In genomic region chr19:38669532-38669931, GRCh38 we compare ENCODE assay signal across 11 cellular contexts. TPM values are rescaled to one million over a fixed set of nuclear protein-coding genes. Genes with fewer than 3 reads are reported as not detected.
DNase-seq lines count a peak whose midpoint lies in the region; ATAC-seq, FAIRE-seq and TF ChIP-seq lines count a peak whose summit lies in the region.
"Had no signal": no experiment of that assay in that cellular context is flagged by ENCODE, and none has a peak within 500 bp of the region (broad histone marks: within the 10 kb centered on the region; RNA-seq: fewer than 3 reads in every experiment).

No MANE protein-coding gene starts in this region.

- H2AFZ ChIP-seq in mesenchymal stem cell (ENCODE audit: low read depth, low read length), result no peak overlapping the region

- in situ Hi-C loops in transverse colon (cut with MboI; ENCODE audit: low pct_ligation_motif_present in 1 of 4, low pct_unique_long_range_greater_than_20kb in 1 of 4, low sequenced_read_pairs in 3 of 4), result no loop called here

- H2BK12ac ChIP-seq in mesenchymal stem cell (ENCODE audit: low read length in 2 of 2), result peak overlapping the region in 1 of 2 experiments; percentile 14

- H3K27me3 ChIP-seq in mesenchymal stem cell (ENCODE audit: control insufficient read depth in 1 of 2, insufficient read depth in 1 of 2, low read length in 2 of 2) (no peaks in the 10 kb centered on the region), transverse colon (no peaks in the 10 kb centered on the region)

- H3K27ac ChIP-seq in mesenchymal stem cell (ENCODE audit: low read length, poor library complexity, severe bottlenecking), result peak overlapping the region; percentile 74
- peak overlapping the region; percentile 99 to 100 (median 99) for H3K27ac ChIP-seq in transverse colon

- peak overlapping the region; percentile 53 for H4K8ac ChIP-seq in mesenchymal stem cell (ENCODE audit: low read length)

- H3K27me3 Mint-ChIP-seq in activated naive CD4-positive, alpha-beta T cell treated with anti-CD3 and anti-CD28 coated beads for 36 hours (ENCODE audit: low read depth), result peaks cover 8% of the 10 kb centered on the region
- no peaks in the 10 kb centered on the region for H3K27me3 Mint-ChIP-seq in activated naive CD8-positive, alpha-beta T cell treated with anti-CD3 and anti-CD28 coated beads, Interleukin-2, amount 10 ng/mL, durations not matched to agents 7 days and 5 days

- H3K9ac ChIP-seq in mesenchymal stem cell (ENCODE audit: low read length), result no peak overlapping the region

- no peaks in the 10 kb centered on the region for H3K9me3 Mint-ChIP-seq in activated naive CD4-positive, alpha-beta T cell treated with anti-CD3 and anti-CD28 coated beads for 36 hours
- no peaks in the 10 kb centered on the region for H3K9me3 Mint-ChIP-seq in activated naive CD4-positive, alpha-beta T cell treated with anti-CD3 and anti-CD28 coated beads, Interleukin-2, amount 50 U/mL, for 72 hours
- H3K9me3 Mint-ChIP-seq in activated naive CD8-positive, alpha-beta T cell treated with anti-CD3 and anti-CD28 coated beads, Interleukin-2, amount 10 ng/mL, durations not matched to agents 7 days and 5 days, result no peaks in the 10 kb centered on the region

- DNase-seq in activated naive CD4-positive, alpha-beta T cell treated with anti-CD3 and anti-CD28 coated beads for 36 hours, result peak; percentile 53
- no peak for DNase-seq in activated naive CD4-positive, alpha-beta T cell treated with anti-CD3 and anti-CD28 coated beads, Interleukin-2, amount 50 U/mL, for 72 hours (ENCODE audit: low spot score in 2 of 2)
- DNase-seq in activated naive CD8-positive, alpha-beta T cell treated with anti-CD3 and anti-CD28 coated beads, Interleukin-2, amount 10 ng/mL, durations not matched to agents 7 days and 5 days, result no peak
- DNase-seq in mesenchymal stem cell (no peak), transverse colon (no peak), H54 (ENCODE audit: insufficient read length, low spot score) (no peak), COLO668 (lab: John Stamatoyannopoulos, UW; ENCODE audit: unreplicated experiment) (no peak), SIG-M5 treated with dmso at 0.1 percent for 504 hours (lab: John Stamatoyannopoulos, UW; ENCODE audit: unreplicated experiment) (no peak)
- DNase-seq: NCI-H1092, retina had no signal

- no peaks in the 10 kb centered on the region for H3K9me3 ChIP-seq in mesenchymal stem cell (ENCODE audit: control insufficient read depth, low read length)
- H3K9me3 ChIP-seq in transverse colon, result no peaks in the 10 kb centered on the region

- CTCF ChIA-PET in activated naive CD4-positive, alpha-beta T cell treated with anti-CD3 and anti-CD28 coated beads for 36 hours (lab: Charles Lee), result interaction anchor here (0.5 kb wide), 1 partner anchor 40 kb away, joined by 3 read pairs; no protein-coding TSS in a partner anchor

- peak overlapping the region; percentile 58 to 75 for H3K18ac ChIP-seq in mesenchymal stem cell (ENCODE audit: low read depth in 1 of 2, low read length in 2 of 2)

- no peak for FAIRE-seq in H54 (lab: Jason Lieb, UNC)
- FAIRE-seq: TTC549 had no signal

- TF ChIP-seq POLR2A in transverse colon (IDR thresholded peaks at IDR 0.05) (no peak), H54 (IDR thresholded peaks at IDR 0.05; ENCODE audit: low read depth, low read length) (no peak)

- peaks cover 5% of the 10 kb centered on the region for H3K36me3 Mint-ChIP-seq in activated naive CD4-positive, alpha-beta T cell treated with anti-CD3 and anti-CD28 coated beads for 36 hours (ENCODE audit: low read depth)
- H3K36me3 Mint-ChIP-seq in activated naive CD4-positive, alpha-beta T cell treated with anti-CD3 and anti-CD28 coated beads, Interleukin-2, amount 50 U/mL, for 72 hours, result peaks cover 7 to 12% of the 10 kb centered on the region in 2 donors
- peaks cover 22% of the 10 kb centered on the region for H3K36me3 Mint-ChIP-seq in activated naive CD8-positive, alpha-beta T cell treated with anti-CD3 and anti-CD28 coated beads, Interleukin-2, amount 10 ng/mL, durations not matched to agents 7 days and 5 days

- POLR2A ChIA-PET in activated naive CD8-positive, alpha-beta T cell treated with anti-CD3 and anti-CD28 coated beads, Interleukin-2, amount 10 ng/mL, durations not matched to agents 7 days and 5 days (lab: Charles Lee), result interaction anchor here (0.6 to 2.7 kb wide), 7 partner anchors 9 to 263 kb away, joined by 3 to 10 read pairs (median 5); no protein-coding TSS in a partner anchor

- no peak overlapping the region for H3K4me3 Mint-ChIP-seq in activated naive CD4-positive, alpha-beta T cell treated with anti-CD3 and anti-CD28 coated beads for 36 hours
- peak overlapping the region; percentile 49 for H3K4me3 Mint-ChIP-seq in activated naive CD8-positive, alpha-beta T cell treated with anti-CD3 and anti-CD28 coated beads, Interleukin-2, amount 10 ng/mL, durations not matched to agents 7 days and 5 days

- no peak for ATAC-seq in activated naive CD4-positive, alpha-beta T cell treated with anti-CD3 and anti-CD28 coated beads, Interleukin-2, amount 50 U/mL, for 72 hours
- ATAC-seq in activated naive CD8-positive, alpha-beta T cell treated with anti-CD3 and anti-CD28 coated beads, Interleukin-2, amount 10 ng/mL, durations not matched to agents 7 days and 5 days (ENCODE audit: low read depth), result peak; percentile 15

- peaks cover 51% of the 10 kb centered on the region for H3K4me1 ChIP-seq in mesenchymal stem cell (ENCODE audit: control insufficient read depth, insufficient read depth, low read depth, low read length)
- H3K4me1 ChIP-seq in transverse colon, result peaks cover 78 to 84% (median 83%) of the 10 kb centered on the region in 4 donors

- WGBS in mesenchymal stem cell, result 81% methylated on average over 5 of the region's 5 CpGs
- WGBS in transverse colon (ENCODE audit: low coverage in 1 of 2), 2 donors, result 61% methylated on average over 5 of the region's 5 CpGs; no CpG with 5 or more reads in 1 of the 2 donors

- no peak overlapping the region for H3K4me2 ChIP-seq in mesenchymal stem cell (ENCODE audit: low read length, poor library complexity, severe bottlenecking)

- peaks cover 40% of the 10 kb centered on the region for H3K4me1 Mint-ChIP-seq in activated naive CD4-positive, alpha-beta T cell treated with anti-CD3 and anti-CD28 coated beads for 36 hours (ENCODE audit: low read depth)
- peaks cover 51% of the 10 kb centered on the region for H3K4me1 Mint-ChIP-seq in activated naive CD8-positive, alpha-beta T cell treated with anti-CD3 and anti-CD28 coated beads, Interleukin-2, amount 10 ng/mL, durations not matched to agents 7 days and 5 days

- H4K91ac ChIP-seq in mesenchymal stem cell (ENCODE audit: low read length), result peak overlapping the region; percentile 56

- peaks cover 0 to 24% of the 10 kb centered on the region in 2 experiments for H3K36me3 ChIP-seq in mesenchymal stem cell (ENCODE audit: control insufficient read depth in 1 of 2, insufficient read depth in 2 of 2, low read depth in 1 of 2, low read length in 2 of 2)
- no peaks in the 10 kb centered on the region for H3K36me3 ChIP-seq in transverse colon

- no peaks in the 10 kb centered on the region for H3K79me1 ChIP-seq in mesenchymal stem cell (replicated peaks; ENCODE audit: low read length, poor library complexity, severe bottlenecking)

- no peak for TF ChIP-seq EP300 in transverse colon (IDR thresholded peaks at IDR 0.05; ENCODE audit: low read depth)

- no peak overlapping the region for H2BK15ac ChIP-seq in mesenchymal stem cell (ENCODE audit: low read depth, poor library complexity, severe bottlenecking)

- H2BK5ac ChIP-seq in mesenchymal stem cell (ENCODE audit: low read depth, low read length, poor library complexity, severe bottlenecking), result no peak overlapping the region

- H3K4ac ChIP-seq in mesenchymal stem cell (ENCODE audit: low read depth in 1 of 2, low read length in 2 of 2), result peak overlapping the region; percentile 2 to 37

- no peak overlapping the region for H2AK5ac ChIP-seq in mesenchymal stem cell (ENCODE audit: low read length, severe bottlenecking)

- no peak for TF ChIP-seq CTCF in transverse colon (IDR thresholded peaks at IDR 0.05)

- no peak overlapping the region for H3K23ac ChIP-seq in mesenchymal stem cell (ENCODE audit: low read length in 2 of 2)

- intact Hi-C loops in activated naive CD4-positive, alpha-beta T cell treated with anti-CD3 and anti-CD28 coated beads for 36 hours (cut with micrococcal nuclease), result no loop called here
- intact Hi-C loops in transverse colon (cut with DNase I; ENCODE audit: low total_unique reads), result no loop called here

- no peak overlapping the region for H2BK120ac ChIP-seq in mesenchymal stem cell (ENCODE audit: low read depth, low read length)

- no peak overlapping the region for H3K27ac Mint-ChIP-seq in activated naive CD4-positive, alpha-beta T cell treated with anti-CD3 and anti-CD28 coated beads for 36 hours
- peak overlapping the region in 1 of 2 donors; percentile 53 for H3K27ac Mint-ChIP-seq in activated naive CD4-positive, alpha-beta T cell treated with anti-CD3 and anti-CD28 coated beads, Interleukin-2, amount 50 U/mL, for 72 hours
- H3K27ac Mint-ChIP-seq in activated naive CD8-positive, alpha-beta T cell treated with anti-CD3 and anti-CD28 coated beads, Interleukin-2, amount 10 ng/mL, durations not matched to agents 7 days and 5 days, result peak overlapping the region; percentile 44

- H3K4me3 ChIP-seq in mesenchymal stem cell (ENCODE audit: insufficient read depth in 1 of 2, low read depth in 1 of 2, low read length in 2 of 2) (no peak overlapping the region), transverse colon (no peak overlapping the region)

- no peak overlapping the region for H3K14ac ChIP-seq in mesenchymal stem cell (ENCODE audit: low read length in 2 of 2)

RNA-seq across cellular contexts. Expression of gene ACTN4, which starts 22.1 kb away (rescaled TPM):
- total RNA-seq in activated naive CD4-positive, alpha-beta T cell treated with anti-CD3 and anti-CD28 coated beads for 36 hours, result 100 to 1,000 TPM; 117 to 119 TPM
- 100 to 1,000 TPM; 181 to 204 TPM for total RNA-seq in activated naive CD4-positive, alpha-beta T cell treated with anti-CD3 and anti-CD28 coated beads, Interleukin-2, amount 50 U/mL, for 72 hours
- 100 to 1,000 TPM; 236 to 252 TPM for total RNA-seq in activated naive CD8-positive, alpha-beta T cell treated with anti-CD3 and anti-CD28 coated beads, Interleukin-2, amount 10 ng/mL, durations not matched to agents 7 days and 5 days
- 259 TPM for polyA plus RNA-seq in mesenchymal stem cell (2013, experiment 1 of 2)
- polyA plus RNA-seq in mesenchymal stem cell (2013, experiment 2 of 2), result 250 TPM
- 1,000 to 10,000 TPM in 1 of 4 donors, 100 to 1,000 TPM in 3; 458 to 1,080 (median 723) TPM for total RNA-seq in transverse colon

RNA-seq across cellular contexts. Expression of gene EIF3K, which starts 50.5 kb away (rescaled TPM):
- 100 to 1,000 TPM; 299 to 324 TPM for total RNA-seq in activated naive CD4-positive, alpha-beta T cell treated with anti-CD3 and anti-CD28 coated beads for 36 hours
- 100 to 1,000 TPM; 282 to 299 TPM for total RNA-seq in activated naive CD4-positive, alpha-beta T cell treated with anti-CD3 and anti-CD28 coated beads, Interleukin-2, amount 50 U/mL, for 72 hours
- 100 to 1,000 TPM; 307 to 308 TPM for total RNA-seq in activated naive CD8-positive, alpha-beta T cell treated with anti-CD3 and anti-CD28 coated beads, Interleukin-2, amount 10 ng/mL, durations not matched to agents 7 days and 5 days
- polyA plus RNA-seq in mesenchymal stem cell (2013, experiment 1 of 2), result 221 TPM
- 218 TPM for polyA plus RNA-seq in mesenchymal stem cell (2013, experiment 2 of 2)
- total RNA-seq in transverse colon, result 100 to 1,000 TPM; 267 to 660 (median 460) TPM

RNA-seq across cellular contexts. Expression of gene MAP4K1, which starts 51.8 kb away (rescaled TPM):
- 100 to 1,000 TPM; 135 to 148 TPM for total RNA-seq in activated naive CD4-positive, alpha-beta T cell treated with anti-CD3 and anti-CD28 coated beads for 36 hours
- total RNA-seq in activated naive CD4-positive, alpha-beta T cell treated with anti-CD3 and anti-CD28 coated beads, Interleukin-2, amount 50 U/mL, for 72 hours, result 100 to 1,000 TPM; 225 to 247 TPM
- total RNA-seq in activated naive CD8-positive, alpha-beta T cell treated with anti-CD3 and anti-CD28 coated beads, Interleukin-2, amount 10 ng/mL, durations not matched to agents 7 days and 5 days, result 100 to 1,000 TPM; 299 to 313 TPM
- 0.14 TPM for polyA plus RNA-seq in mesenchymal stem cell (2013, experiment 1 of 2)
- 0.08 TPM for polyA plus RNA-seq in mesenchymal stem cell (2013, experiment 2 of 2)
- total RNA-seq in transverse colon, result 10 to 100 TPM in 2 of 4 donors, 1 to 10 TPM in 1, not detected in 1; 4.0 to 49.0 (median 11.1) TPM
